In the genomic region with DNA sequence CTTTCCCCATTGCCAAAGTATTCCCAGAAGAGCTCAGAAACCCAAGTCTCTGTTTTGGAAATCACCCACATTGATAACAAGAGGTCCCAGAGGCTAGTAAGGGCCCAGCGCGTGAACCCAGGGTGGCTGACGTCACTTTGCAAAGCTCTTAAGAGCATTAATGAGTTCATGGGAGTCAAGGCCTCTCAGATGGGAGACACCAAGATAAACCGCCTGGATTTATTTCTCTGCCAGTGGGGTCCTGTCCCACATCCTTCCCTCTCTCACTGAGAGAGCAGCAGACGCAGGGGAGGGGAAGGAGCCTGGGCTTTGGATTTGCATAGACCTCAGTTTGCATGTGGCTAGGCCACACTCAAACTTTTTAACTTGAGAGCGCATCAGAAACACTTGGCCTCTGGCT, we compare ENCODE assay signal across 19 cellular contexts.
DNase-seq lines count a peak whose midpoint lies in the region; ATAC-seq and TF ChIP-seq lines count a peak whose summit lies in the region.
"Had no signal": no experiment of that assay in that cellular context is flagged by ENCODE, and none has a peak within 500 bp of the region (broad histone marks: within the 10 kb centered on the region; RNA-seq: fewer than 3 reads in every experiment).

No MANE protein-coding gene starts in this region.

- H3K9me3 ChIP-seq in left ventricle myocardium inferior (replicated peaks): no peaks in the 10 kb centered on the region
- H3K9me3 ChIP-seq: colonic mucosa, HAP-1, thoracic aorta had no signal

- H3K27me3 ChIP-seq in left ventricle myocardium inferior (ENCODE audit: low read depth): peaks cover 10% of the 10 kb centered on the region
- H3K27me3 ChIP-seq: colonic mucosa had no signal

- ATAC-seq in GM19035 (IDR thresholded peaks at IDR 0.05; ENCODE audit: unreplicated experiment): peak; percentile 50
- peak; percentile 35 for ATAC-seq in GM21529 (IDR thresholded peaks at IDR 0.05; ENCODE audit: unreplicated experiment)
- ATAC-seq in HG03520 (IDR thresholded peaks at IDR 0.05; ENCODE audit: unreplicated experiment): peak; percentile 27
- ATAC-seq: activated CD8-positive, alpha-beta T cell treated with anti-CD3 and anti-CD28 coated beads for 36 hours; T-helper 17 cell had no signal

- no peaks in the 10 kb centered on the region for H3K36me3 ChIP-seq in left ventricle myocardium inferior
- H3K36me3 ChIP-seq: colonic mucosa, HAP-1, thoracic aorta had no signal

- peak; percentile 31 for DNase-seq in left ventricle myocardium inferior
- DNase-seq in COR-L47 (lab: John Stamatoyannopoulos, UW): no peak
- no peak for DNase-seq in activated T-cell treated with anti-CD3 and anti-CD28 coated beads, Interleukin-2, amount 50 U/mL, for 1 hour
- DNase-seq in DMS79 (lab: John Stamatoyannopoulos, UW): no peak
- DNase-seq: activated CD8-positive, alpha-beta T cell treated with anti-CD3 and anti-CD28 coated beads for 36 hours; activated naive CD8-positive, alpha-beta T cell treated with anti-CD3 and anti-CD28 coated beads, Interleukin-2, amount 10 ng/mL, durations not matched to agents 7 days and 5 days; colonic mucosa; hypothalamus; NCI-H1694; NCI-H446; nephron progenitor cell; SIG-M5; T-helper 17 cell had no signal

- H3K4me3 ChIP-seq in left ventricle myocardium inferior: no peak overlapping the region
- H3K4me3 ChIP-seq: colonic mucosa, HAP-1, thoracic aorta had no signal

- intact Hi-C loops in left ventricle myocardium inferior (cut with micrococcal nuclease): no loop called here

- H3K4me1 ChIP-seq in left ventricle myocardium inferior: peaks cover 56% of the 10 kb centered on the region
- H3K4me1 ChIP-seq: colonic mucosa, HAP-1 had no signal

- TF ChIP-seq CTCF in left ventricle myocardium inferior (IDR thresholded peaks at IDR 0.05; ENCODE audit: borderline replicate concordance): no peak

- H3K27ac ChIP-seq in left ventricle myocardium inferior (replicated peaks): peak overlapping the region; percentile 47
- H3K27ac ChIP-seq: colonic mucosa, thoracic aorta, VCaP had no signal
